Comparison of ENCODE assay signal across 10 cellular contexts in genomic region chr2:213149949-213150314, GRCh38. TPM values are rescaled to one million over a fixed set of nuclear protein-coding genes. Genes with fewer than 3 reads are reported as not detected.
A peak's percentile ranks its signal among the peaks of the same experiment; 100 is the strongest.
DNase-seq lines count a peak whose midpoint lies in the region; ATAC-seq, FAIRE-seq and TF ChIP-seq lines count a peak whose summit lies in the region.
"Had no signal": no experiment of that assay in that cellular context is flagged by ENCODE, and none has a peak within 500 bp of the region (broad histone marks: within the 10 kb centered on the region; RNA-seq: fewer than 3 reads in every experiment).

No MANE protein-coding gene starts in this region.

- H3K4me3 ChIP-seq in OCI-LY7 (ENCODE audit: low read depth, low read length, poor library complexity, severe bottlenecking), result peak overlapping the region; percentile 86
- peak overlapping the region; percentile 61 for H3K4me3 ChIP-seq in epithelial cell of esophagus (ENCODE audit: low read length)
- peak overlapping the region in 3 of 4 donors; percentile 18 to 83 (median 82) for H3K4me3 ChIP-seq in pancreas

- H3K9me3 ChIP-seq in OCI-LY7 (ENCODE audit: low read length), result 0 out of 2 replicates have a peak, but pooled peaks cover 4% of the 10 kb centered on the region
- no peaks in the 10 kb centered on the region for H3K9me3 ChIP-seq in pancreas

- CTCF ChIA-PET in Calu3 (lab: Charles Lee) (interaction anchor here (0.6 to 2.7 kb wide), 8 partner anchors 37 to 464 kb away, joined by 3 to 8 read pairs (median 5); no protein-coding TSS in a partner anchor), OCI-LY7 (lab: Charles Lee; ENCODE audit: unreplicated experiment) (interaction anchor here (0.6 to 1.5 kb wide), 4 partner anchors 92 to 461 kb away, joined by 3 read pairs; no protein-coding TSS in a partner anchor)

- H3K27me3 ChIP-seq in pancreas, result no peaks in the 10 kb centered on the region

- TF ChIP-seq POLR2A in erythroblast (IDR thresholded peaks at IDR 0.05; ENCODE audit: low read length), result no peak

- H3K4me1 Mint-ChIP-seq in Calu3 (ENCODE audit: low read depth, unreplicated experiment), result peaks cover 16% of the 10 kb centered on the region

- FAIRE-seq in pancreas (lab: Jason Lieb, UNC) (no peak), RCC 7860 (lab: Jason Lieb, UNC) (no peak)

- intact Hi-C loops in Calu3 (cut with micrococcal nuclease; ENCODE audit: unreplicated experiment), result loop anchor here (1.0 kb wide), 1 partner anchor 89 kb away; no protein-coding TSS in a partner anchor
- intact Hi-C loops in OCI-LY7 (cut with micrococcal nuclease; ENCODE audit: unreplicated experiment), result no loop called here
- intact Hi-C loops in pancreas (cut with DNase I), result loop anchor here in 2 of 3 donors (5.0 to 10.0 kb wide), 2 partner anchors 373 to 375 kb away; no protein-coding TSS in a partner anchor
- intact Hi-C loops in sciatic nerve (cut with DNase I), result loop anchor here (5.0 kb wide), 1 partner anchor 463 kb away; no protein-coding TSS in a partner anchor

- peak overlapping the region; percentile 76 for H2AFZ ChIP-seq in OCI-LY7 (ENCODE audit: low read length)

- TF ChIP-seq CTCF in Calu3 (IDR thresholded peaks at IDR 0.05; ENCODE audit: unreplicated experiment), result no peak
- no peak for TF ChIP-seq CTCF in OCI-LY7 (conservative IDR thresholded peaks at IDR 0.05; ENCODE audit: low read length)
- no peak for TF ChIP-seq CTCF in epithelial cell of esophagus (IDR thresholded peaks at IDR 0.05; ENCODE audit: insufficient read depth, low read depth, low read length, missing control alignments)
- TF ChIP-seq CTCF in pancreas (IDR thresholded peaks at IDR 0.05), result no peak

- H3K36me3 ChIP-seq in OCI-LY7 (ENCODE audit: insufficient read depth, low read length) (peaks cover 25% of the 10 kb centered on the region), pancreas (no peaks in the 10 kb centered on the region)

- H3K4me1 ChIP-seq in OCI-LY7 (ENCODE audit: insufficient read depth, low read length, poor library complexity, severe bottlenecking) (peaks cover 40% of the 10 kb centered on the region), pancreas (peaks cover 0 to 21% (median 4%) of the 10 kb centered on the region in 3 donors)

- peak overlapping the region; percentile 91 for H3K4me2 ChIP-seq in OCI-LY7 (ENCODE audit: low read length)

- peak overlapping the region; percentile 92 for H3K27ac ChIP-seq in OCI-LY7 (ENCODE audit: low read depth, low read length, poor library complexity, severe bottlenecking)
- H3K27ac ChIP-seq in pancreas, result peak overlapping the region in 3 of 4 donors; percentile 30 to 86 (median 83)

- H3K27me3 Mint-ChIP-seq in Calu3 (ENCODE audit: unreplicated experiment), result no peaks in the 10 kb centered on the region

- H3K27ac Mint-ChIP-seq in Calu3 (ENCODE audit: unreplicated experiment), result peak overlapping the region; percentile 73

- BruUV-seq in Calu3 (replicated peaks; lab: Mats Ljungman, UMichigan) (TSS peak; percentile 26), OCI-LY7 (replicated peaks; lab: Mats Ljungman, UMichigan) (no TSS peak)

- POLR2A ChIA-PET in OCI-LY7 (lab: Charles Lee), result interaction anchor here (0.6 to 9.4 kb wide), 26 partner anchors 10 to 457 kb away, joined by 3 to 108 read pairs (median 6); partner anchors contain the start of gene SPAG16

- DNase-seq in Calu3 (no peak), OCI-LY7 (ENCODE audit: low spot score) (peak; percentile 25), epithelial cell of esophagus (ENCODE audit: low read depth) (no peak), pancreas (no peak), GOT3 (lab: John Stamatoyannopoulos, UW) (no peak), erythroblast (lab: John Stamatoyannopoulos, UW) (no peak), sciatic nerve (ENCODE audit: low spot score) (no peak), RCC 7860 (ENCODE audit: low spot score) (no peak)
- DNase-seq: stimulated activated CD4-positive, alpha-beta T cell treated with anti-CD3 and anti-CD28 coated beads, Interleukin-4, amount 100 ng/mL, for 4 hours had no signal

- ATAC-seq in pancreas, result no peak
- no peak for ATAC-seq in sciatic nerve
- ATAC-seq: activated CD4-positive, CD25-positive, alpha-beta regulatory T cell treated with anti-CD3 and anti-CD28 coated beads, Interleukin-2, amount 50 U/mL, for 24 hours had no signal

- H3K79me2 ChIP-seq in OCI-LY7 (ENCODE audit: insufficient read depth, low read depth, low read length), result peaks cover 48% of the 10 kb centered on the region; the same call in 1 of the 2 replicates

- H3K4me3 Mint-ChIP-seq in Calu3 (ENCODE audit: low read depth, unreplicated experiment), result peak overlapping the region; percentile 82

- 0% methylated on average over 7 of the region's 7 CpGs for WGBS in pancreas, 2 donors

- no peaks in the 10 kb centered on the region for H3K9me2 ChIP-seq in OCI-LY7 (ENCODE audit: insufficient read depth, low read length)

- H4K20me1 ChIP-seq in OCI-LY7 (ENCODE audit: insufficient read depth, low read length), result no peaks in the 10 kb centered on the region

- H3K36me3 Mint-ChIP-seq in Calu3 (ENCODE audit: insufficient read depth, unreplicated experiment), result peaks cover 42% of the 10 kb centered on the region

- H3K9me3 Mint-ChIP-seq in Calu3 (ENCODE audit: low read depth, unreplicated experiment), result no peaks in the 10 kb centered on the region

RNA-seq across cellular contexts. Expression of gene IKZF2, which starts 1.5 kb away (rescaled TPM):
- 26.0 and 26.1 TPM in 2 replicates for total RNA-seq in Calu3 (2022)
- total RNA-seq in OCI-LY7 (2014; rRNA removed; shearing (Covaris generic)), result 45.1 and 54.6 TPM in 2 replicates
- 20.0 and 23.3 TPM in 2 replicates for total RNA-seq in OCI-LY7 (2022)
- 1 to 10 TPM; 3.0 to 8.6 (median 3.3) TPM for total RNA-seq in pancreas
- 1 to 10 TPM in 1 of 2 donors, under 1 TPM in 1; 0.65 to 1.1 TPM for polyA plus RNA-seq in pancreas
- 22.1 TPM for total RNA-seq in sciatic nerve
